In the genomic region with DNA sequence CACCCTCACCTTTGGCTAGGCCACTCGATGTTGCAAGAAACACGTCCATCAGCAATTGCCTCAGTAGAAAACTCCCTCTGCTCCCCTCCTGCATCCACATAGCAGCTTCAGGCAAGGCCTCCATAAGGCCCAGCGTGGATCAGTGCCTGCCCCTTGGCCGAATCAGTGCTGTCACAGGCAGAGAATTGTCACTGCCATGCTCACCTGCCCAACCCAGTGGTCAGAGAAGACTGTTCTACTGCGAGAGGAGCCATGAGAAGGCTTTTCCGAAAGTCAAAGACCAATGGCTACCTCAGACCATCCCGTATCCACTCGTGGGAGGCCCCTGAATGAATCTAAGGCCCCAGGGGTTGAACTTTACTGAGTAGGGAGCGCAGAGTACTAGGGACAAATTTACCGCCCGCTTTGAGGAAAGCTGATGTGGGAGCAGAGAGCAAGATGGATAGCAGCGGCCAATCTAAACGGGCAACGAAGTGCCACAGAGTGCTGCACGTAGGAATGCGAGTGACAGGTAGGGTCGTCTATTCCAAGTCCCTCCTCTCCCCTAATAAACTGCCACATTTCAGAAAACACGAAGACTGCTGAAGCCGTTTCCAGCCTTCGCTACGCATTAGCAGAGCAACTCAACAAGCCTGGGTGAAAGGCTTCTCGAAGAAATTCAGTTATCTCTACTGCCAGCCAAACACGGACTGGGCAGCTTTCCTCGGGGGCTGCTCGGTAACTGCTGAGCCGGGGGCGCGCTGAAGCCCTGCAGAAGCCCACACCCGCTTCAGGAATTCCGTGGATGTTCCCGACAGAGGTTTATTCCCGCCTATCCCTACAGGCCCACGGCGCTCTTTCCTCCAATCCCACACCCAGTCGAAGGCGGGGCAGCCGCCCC, we compare ENCODE assay signal across 8 cellular contexts. TPM values are rescaled to one million over a fixed set of nuclear protein-coding genes. Genes with fewer than 3 reads are reported as not detected.
DNase-seq lines count a peak whose midpoint lies in the region; ATAC-seq and TF ChIP-seq lines count a peak whose summit lies in the region.

No MANE protein-coding gene starts in this region.

- H2AFZ ChIP-seq in osteoblast (ENCODE audit: low read length), result peak overlapping the region; percentile 99

- H4K20me1 ChIP-seq in osteoblast (ENCODE audit: insufficient read depth, low read length), result peaks cover 5% of the 10 kb centered on the region

- H3K36me3 ChIP-seq in osteoblast (ENCODE audit: insufficient read depth, low read length), result no peaks in the 10 kb centered on the region

- H3K27me3 ChIP-seq in osteoblast (ENCODE audit: insufficient read depth, low read length), result no peaks in the 10 kb centered on the region

- H3K36me3 Mint-ChIP-seq in activated T-cell treated with anti-CD3 and anti-CD28 coated beads, Interleukin-2, amount 50 U/mL, for 4 hours (ENCODE audit: insufficient read depth), result peaks cover 5% of the 10 kb centered on the region

- DNase-seq in GM12865 (ENCODE audit: low read depth), result no peak
- no peak for DNase-seq in LNCaP clone FGC (ENCODE audit: low read depth)
- no peak for DNase-seq in activated T-cell treated with anti-CD3 and anti-CD28 coated beads, Interleukin-2, amount 50 U/mL, for 4 hours
- DNase-seq in foreskin melanocyte, result peak; percentile 7
- DNase-seq in osteoblast (ENCODE audit: insufficient read length, low spot score, missing footprints), result peak; percentile 89
- no peak for DNase-seq in stimulated activated CD4-positive, alpha-beta T cell treated with anti-CD3 and anti-CD28 coated beads, Interleukin-15, amount 100 ng/mL, for 24 hours

- peak overlapping the region; percentile 82 for H3K27ac ChIP-seq in osteoblast (ENCODE audit: low read depth, low read length)

- no peaks in the 10 kb centered on the region for H3K9me3 ChIP-seq in osteoblast (ENCODE audit: low read depth, low read length)

- H3K4me2 ChIP-seq in osteoblast (ENCODE audit: insufficient read depth, low read length), result peak overlapping the region; percentile 88

- H3K4me1 Mint-ChIP-seq in activated T-cell treated with anti-CD3 and anti-CD28 coated beads, Interleukin-2, amount 50 U/mL, for 4 hours (ENCODE audit: low read depth), result peaks cover 18% of the 10 kb centered on the region

- H3K4me1 ChIP-seq in osteoblast (ENCODE audit: insufficient read depth, low read length), result peaks cover 9% of the 10 kb centered on the region

- ATAC-seq in activated T-cell treated with anti-CD3 and anti-CD28 coated beads, Interleukin-2, amount 50 U/mL, for 4 hours, result no peak
- ATAC-seq in GM18909 (IDR thresholded peaks at IDR 0.05; ENCODE audit: poor library complexity, unreplicated experiment) (no peak), HG02973 (IDR thresholded peaks at IDR 0.05; ENCODE audit: unreplicated experiment) (no peak)

- peaks cover 8% of the 10 kb centered on the region for H3K27me3 Mint-ChIP-seq in activated T-cell treated with anti-CD3 and anti-CD28 coated beads, Interleukin-2, amount 50 U/mL, for 4 hours (ENCODE audit: low read depth)

- peak overlapping the region; percentile 95 for H3K4me3 Mint-ChIP-seq in activated T-cell treated with anti-CD3 and anti-CD28 coated beads, Interleukin-2, amount 50 U/mL, for 4 hours

- H3K9me3 Mint-ChIP-seq in activated T-cell treated with anti-CD3 and anti-CD28 coated beads, Interleukin-2, amount 50 U/mL, for 4 hours, result peaks cover 4% of the 10 kb centered on the region

- H3K79me2 ChIP-seq in osteoblast (ENCODE audit: insufficient read depth, low read length), result peaks cover 40% of the 10 kb centered on the region

- TF ChIP-seq CTCF in GM12865 (IDR thresholded peaks at IDR 0.05; ENCODE audit: insufficient read depth, low read depth, low read length, missing control alignments), result no peak
- TF ChIP-seq CTCF in LNCaP clone FGC (IDR thresholded peaks at IDR 0.05; ENCODE audit: control insufficient read depth, extremely low read depth, insufficient read depth), result no peak; the same call in 1 of the 2 replicates
- no peak for TF ChIP-seq CTCF in osteoblast (IDR thresholded peaks at IDR 0.05; ENCODE audit: extremely low read depth, low read depth, low read length)

- H3K4me3 ChIP-seq in GM12865 (ENCODE audit: low read depth, low read length) (peak overlapping the region; percentile 88), LNCaP clone FGC (ENCODE audit: low read depth, low read length) (peak overlapping the region; percentile 77), osteoblast (ENCODE audit: insufficient read depth, low read length) (peak overlapping the region; percentile 92)

RNA-seq across cellular contexts. Expression of a gene that starts 1.0 kb away (rescaled TPM):
- 10 to 100 TPM; 31.1 to 32.6 (median 31.7) TPM for total RNA-seq in activated T-cell treated with anti-CD3 and anti-CD28 coated beads, Interleukin-2, amount 50 U/mL, for 4 hours
- 78.7 and 90.8 TPM in 2 replicates for total RNA-seq in osteoblast

Comparison
In these comparisons a context has a peak if more than half of its experiments do, and no peak if none do; other contexts are left out.
1. DNase-seq: peak in foreskin melanocyte (single experiment) and osteoblast (single experiment); none in GM12865 (single experiment), LNCaP clone FGC (single experiment), activated T-cell treated with anti-CD3 and anti-CD28 coated beads, Interleukin-2, amount 50 U/mL, for 4 hours (single experiment) and stimulated activated CD4-positive, alpha-beta T cell treated with anti-CD3 and anti-CD28 coated beads, Interleukin-15, amount 100 ng/mL, for 24 hours (single experiment).
2. Peak in every context shown above with its lines, with median percentiles within 50 percentile points of each other: H3K4me3 ChIP-seq.